8 cellular contexts compared by ENCODE assay signal in genomic region chr6:30556964-30557682, GRCh38. TPM values are rescaled to one million over a fixed set of nuclear protein-coding genes. Genes with fewer than 3 reads are reported as not detected.
DNase-seq lines count a peak whose midpoint lies in the region; ATAC-seq and TF ChIP-seq lines count a peak whose summit lies in the region.

Gene PRR3 (plus strand): TSS chr6:30557295. CDS start chr6:30557345, 50 bp downstream.

- ATAC-seq in GM18909 (IDR thresholded peaks at IDR 0.05; ENCODE audit: poor library complexity, unreplicated experiment) (peak; percentile 53), HG03139 (IDR thresholded peaks at IDR 0.05; ENCODE audit: unreplicated experiment) (peak; percentile 25), activated B cell treated with CpG ODN at 0.5 μM for 24 hours (ENCODE audit: low read depth) (peak; percentile 54)

- POLR2A ChIA-PET in activated B cell treated with CpG ODN at 0.5 μM for 24 hours (lab: Charles Lee): interaction anchor here (0.6 to 5.3 kb wide), 29 partner anchors 9 to 985 kb away, joined by 3 to 63 read pairs (median 5); partner anchors contain the start of genes ABCF1, DDX39B, DHX16 and HLA-E

- peak; percentile 66 for DNase-seq in AG09309 (ENCODE audit: low read depth)
- peak; percentile 93 for DNase-seq in NCI-H2227 (lab: John Stamatoyannopoulos, UW; ENCODE audit: unreplicated experiment)
- DNase-seq in activated B cell treated with CpG ODN at 0.5 μM for 24 hours: peak; percentile 68
- peak; percentile 55 to 96 (median 88) for DNase-seq in caudate nucleus (lab: John Stamatoyannopoulos, UW)
- DNase-seq in kidney epithelial cell (ENCODE audit: low read depth): no peak
- peak; percentile 67 to 84 (median 78) for DNase-seq in stimulated activated CD4-positive, alpha-beta T cell treated with anti-CD3 and anti-CD28 coated beads, Interleukin-1b, Interleukin-23, amount 100 ng/mL, for 24 hours (ENCODE audit: low read depth in 4 of 4, low spot score in 1 of 4)

- H3K27me3 ChIP-seq in kidney epithelial cell (ENCODE audit: control insufficient read depth, insufficient read depth, low read length): no peaks in the 10 kb centered on the region

- peak within 1 kb of the TSS; percentile 100 for H3K27ac ChIP-seq in caudate nucleus (ENCODE audit: low read depth, low read length)

- H3K9me3 Mint-ChIP-seq in activated B cell treated with CpG ODN at 0.5 μM for 24 hours: no peaks in the 10 kb centered on the region

- H3K4me1 Mint-ChIP-seq in activated B cell treated with CpG ODN at 0.5 μM for 24 hours: peaks cover 40% of the 10 kb centered on the region

- H3K27ac Mint-ChIP-seq in activated B cell treated with CpG ODN at 0.5 μM for 24 hours: peak within 1 kb of the TSS; percentile 97

- H3K4me3 ChIP-seq in AG09309 (ENCODE audit: control insufficient read depth, low read depth, low read length): peak within 1 kb of the TSS; percentile 87
- H3K4me3 ChIP-seq in kidney epithelial cell (ENCODE audit: low read depth, low read length): peak within 1 kb of the TSS; percentile 67

- H3K36me3 Mint-ChIP-seq in activated B cell treated with CpG ODN at 0.5 μM for 24 hours (ENCODE audit: low read depth): peaks cover 63% of the 10 kb centered on the region

- H3K36me3 ChIP-seq in kidney epithelial cell (ENCODE audit: control insufficient read depth, insufficient read depth, low read length): peaks cover 2% of the 10 kb centered on the region

- CTCF ChIA-PET in activated B cell treated with CpG ODN at 0.5 μM for 24 hours (lab: Charles Lee): interaction anchor here (1.2 to 2.7 kb wide), 5 partner anchors 12 to 173 kb away, joined by 4 to 14 read pairs (median 5); no protein-coding TSS in a partner anchor

- intact Hi-C loops in activated B cell treated with CpG ODN at 0.5 μM for 24 hours (cut with micrococcal nuclease): loop anchor here (1.0 to 10.0 kb wide), 11 partner anchors 14 to 1064 kb away; partner anchors contain the start of genes ABCF1, C6orf136, DHX16 and HLA-E

- peak within 1 kb of the TSS; percentile 94 for H3K4me3 Mint-ChIP-seq in activated B cell treated with CpG ODN at 0.5 μM for 24 hours

- no peak for TF ChIP-seq CTCF in AG09309 (IDR thresholded peaks at IDR 0.05; ENCODE audit: control insufficient read depth, insufficient read depth, low read depth, low read length, missing control alignments)
- TF ChIP-seq CTCF in activated B cell treated with CpG ODN at 0.5 μM for 24 hours (IDR thresholded peaks at IDR 0.05): no peak
- TF ChIP-seq CTCF in kidney epithelial cell (IDR thresholded peaks at IDR 0.05; ENCODE audit: insufficient read depth, low read length, poor library complexity, severe bottlenecking): no peak

- H3K27me3 Mint-ChIP-seq in activated B cell treated with CpG ODN at 0.5 μM for 24 hours: no peaks in the 10 kb centered on the region

RNA-seq across cellular contexts. Expression of gene PRR3, which starts in this region (rescaled TPM):
- total RNA-seq in activated B cell treated with CpG ODN at 0.5 μM for 24 hours (24.1 and 29.5 TPM in 2 replicates), kidney epithelial cell (8.6 and 10.1 TPM in 2 replicates)
